In the genomic region with DNA sequence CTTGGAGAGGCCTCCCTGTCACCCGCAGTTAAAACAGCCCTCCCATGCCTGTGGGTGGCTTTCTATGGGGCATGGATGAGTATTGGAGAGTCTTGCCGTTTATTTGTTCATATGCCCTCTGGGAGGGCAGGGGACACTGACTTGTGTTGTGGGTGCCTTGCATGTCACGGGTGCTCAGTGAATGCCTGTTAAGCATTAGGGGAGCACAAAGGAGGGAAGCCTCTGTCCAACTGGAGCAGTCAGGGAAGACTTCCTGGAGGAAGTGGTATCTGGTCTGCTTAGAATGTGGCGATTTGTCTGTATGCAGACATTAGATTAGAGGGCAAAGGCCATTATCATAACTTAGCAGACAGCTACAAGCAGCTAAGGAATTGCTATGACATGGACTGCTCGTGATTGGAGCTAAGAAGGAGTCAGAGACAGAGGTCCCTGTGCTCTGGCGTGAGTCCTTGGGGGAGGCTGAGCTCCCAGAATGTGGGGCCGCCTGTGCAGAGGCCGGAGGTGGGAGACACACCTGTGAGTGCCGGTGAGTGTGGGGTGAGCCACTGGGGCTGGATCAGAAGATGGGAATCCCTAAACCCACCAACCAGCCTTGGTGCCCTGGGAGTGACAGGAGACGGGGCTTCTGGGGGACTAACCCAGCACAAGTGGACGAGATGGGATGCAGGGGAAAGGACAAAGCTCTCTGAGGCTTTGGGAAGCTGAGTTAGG, we compare ENCODE assay signal across 9 cellular contexts.
DNase-seq lines count a peak whose midpoint lies in the region; ATAC-seq, FAIRE-seq and TF ChIP-seq lines count a peak whose summit lies in the region.
"Had no signal": no experiment of that assay in that cellular context is flagged by ENCODE, and none has a peak within 500 bp of the region (broad histone marks: within the 10 kb centered on the region; RNA-seq: fewer than 3 reads in every experiment).

No MANE protein-coding gene starts in this region.

- H3K4me3 ChIP-seq in DND-41 (ENCODE audit: low read depth in 1 of 2, low read length in 2 of 2): no peak overlapping the region
- no peak overlapping the region for H3K4me3 ChIP-seq in left ventricle myocardium inferior
- no peak overlapping the region for H3K4me3 ChIP-seq in small intestine (ENCODE audit: low read depth in 1 of 2, low read length in 2 of 2)

- peak overlapping the region; percentile 93 for H3K27ac Mint-ChIP-seq in WTC11

- TF ChIP-seq CTCF in DND-41 (IDR thresholded peaks at IDR 0.05; ENCODE audit: borderline replicate concordance, extremely low read depth, low read length, poor library complexity, severe bottlenecking) (no peak), WTC11 (IDR thresholded peaks at IDR 0.05) (no peak), left ventricle myocardium inferior (IDR thresholded peaks at IDR 0.05; ENCODE audit: borderline replicate concordance) (no peak)

- no peak for ATAC-seq in DND-41 (ENCODE audit: insufficient read depth, low read depth)
- no peak for ATAC-seq in WTC11
- no peak for ATAC-seq in GM21515 (IDR thresholded peaks at IDR 0.05; ENCODE audit: unreplicated experiment)

- H3K4me1 ChIP-seq in DND-41 (ENCODE audit: insufficient read depth, low read length) (peaks cover 60% of the 10 kb centered on the region), left ventricle myocardium inferior (peaks cover 98% of the 10 kb centered on the region), small intestine (ENCODE audit: control insufficient read depth in 2 of 2, insufficient read depth in 1 of 2, low read depth in 1 of 2, low read length in 1 of 2) (peaks cover 1 to 22% of the 10 kb centered on the region in 2 donors)

- H3K27me3 ChIP-seq in DND-41 (ENCODE audit: insufficient read depth, low read length, poor library complexity) (no peaks in the 10 kb centered on the region), left ventricle myocardium inferior (ENCODE audit: low read depth) (no peaks in the 10 kb centered on the region), small intestine (ENCODE audit: control insufficient read depth in 2 of 2, insufficient read depth in 2 of 2, low read length in 2 of 2) (no peaks in the 10 kb centered on the region)

- no peaks in the 10 kb centered on the region for H3K36me3 Mint-ChIP-seq in WTC11

- H3K9me3 Mint-ChIP-seq in WTC11: no peaks in the 10 kb centered on the region

- no peak for DNase-seq in DND-41
- no peak for DNase-seq in WTC11 (ENCODE audit: low spot score)
- no peak for DNase-seq in left ventricle myocardium inferior
- DNase-seq in small intestine: no peak
- no peak for DNase-seq in GOT3 (lab: John Stamatoyannopoulos, UW)
- DNase-seq in 8988T: no peak
- DNase-seq in stimulated activated naive CD4-positive, alpha-beta T cell treated with Interleukin-2 at 50 U/mL for 16 hours (lab: John Stamatoyannopoulos, UW): no peak
- DNase-seq: WERI-Rb-1 had no signal

- no peaks in the 10 kb centered on the region for H4K20me1 ChIP-seq in DND-41 (ENCODE audit: insufficient read depth, low read length)

- peaks cover 41% of the 10 kb centered on the region for H3K36me3 ChIP-seq in DND-41 (ENCODE audit: insufficient read depth, low read length)
- H3K36me3 ChIP-seq in left ventricle myocardium inferior: no peaks in the 10 kb centered on the region
- no peaks in the 10 kb centered on the region for H3K36me3 ChIP-seq in small intestine (ENCODE audit: control insufficient read depth in 2 of 2, insufficient read depth in 2 of 2, low read length in 2 of 2)

- H3K4me3 Mint-ChIP-seq in WTC11: no peak overlapping the region

- H3K9me3 ChIP-seq in DND-41 (ENCODE audit: insufficient read depth, low read length, severe bottlenecking) (no peaks in the 10 kb centered on the region), left ventricle myocardium inferior (replicated peaks) (peaks cover 3% of the 10 kb centered on the region), small intestine (ENCODE audit: control insufficient read depth, low read depth) (no peaks in the 10 kb centered on the region)

- 73 to 79% (median 76%) methylated on average over 11 of the region's 11 CpGs for WGBS in small intestine, 3 donors

- H3K27me3 Mint-ChIP-seq in WTC11 (ENCODE audit: low read depth): no peaks in the 10 kb centered on the region

- no peak overlapping the region for H3K9ac ChIP-seq in DND-41 (ENCODE audit: low read depth, low read length)

- intact Hi-C loops in left ventricle myocardium inferior (cut with micrococcal nuclease): loop anchor here (10.0 kb wide), 1 partner anchor 92 kb away; no protein-coding TSS in a partner anchor

- H3K4me1 Mint-ChIP-seq in WTC11: peaks cover 74% of the 10 kb centered on the region

- POLR2A ChIA-PET in WTC11 (lab: Charles Lee): no interaction called here

- H3K27ac ChIP-seq in DND-41 (ENCODE audit: low read length) (peak overlapping the region; percentile 75), left ventricle myocardium inferior (replicated peaks) (peak overlapping the region; percentile 85), small intestine (ENCODE audit: low read depth in 1 of 2, low read length in 1 of 2) (peak overlapping the region; percentile 2 to 85)
- H3K27ac ChIP-seq: WERI-Rb-1 had no signal

- CTCF ChIA-PET in WTC11 (lab: Charles Lee): interaction anchor here (0.8 to 2.8 kb wide), 4 partner anchors 27 to 74 kb away, joined by 3 to 12 read pairs (median 4); no protein-coding TSS in a partner anchor

- no peak overlapping the region for H2AFZ ChIP-seq in DND-41 (ENCODE audit: low read depth, low read length)

- peaks cover 97% of the 10 kb centered on the region for H3K79me2 ChIP-seq in DND-41 (ENCODE audit: insufficient read depth, low read length)

- FAIRE-seq in small intestine (lab: Jason Lieb, UNC): no peak

- no peak overlapping the region for H3K4me2 ChIP-seq in DND-41 (ENCODE audit: insufficient read depth, low read length)

TF ChIP-seq in WTC11, 78 proteins besides CTCF, POLR2A, EP300 and RAD21:
- TF ChIP-seq FOXP1 (CRISPR knock-in tag; IDR thresholded peaks at IDR 0.05; ENCODE audit: borderline replicate concordance): no peak
